ENCODE assay signal across 26 cellular contexts in genomic region chr4:95415346-95415771, GRCh38.
A peak's percentile ranks its signal among the peaks of the same experiment; 100 is the strongest.
DNase-seq lines count a peak whose midpoint lies in the region; ATAC-seq, FAIRE-seq and TF ChIP-seq lines count a peak whose summit lies in the region.
"Had no signal": no experiment of that assay in that cellular context is flagged by ENCODE, and none has a peak within 500 bp of the region (broad histone marks: within the 10 kb centered on the region; RNA-seq: fewer than 3 reads in every experiment).

No MANE protein-coding gene starts in this region.

- no peak overlapping the region for H3K9ac ChIP-seq in astrocyte (ENCODE audit: low read length)
- H3K9ac ChIP-seq in skeletal muscle satellite cell (ENCODE audit: low read depth, low read length) = no peak overlapping the region

- H3K9me3 ChIP-seq in astrocyte (ENCODE audit: insufficient read depth, low read depth, low read length) (no peaks in the 10 kb centered on the region), skeletal muscle satellite cell (replicated peaks; ENCODE audit: low read length) (no peaks in the 10 kb centered on the region), prostate gland (no peaks in the 10 kb centered on the region)
- H3K9me3 ChIP-seq: ascending aorta, transverse colon had no signal

- no peak overlapping the region for H3K27ac ChIP-seq in astrocyte (ENCODE audit: low read depth, low read length)
- H3K27ac ChIP-seq in prostate gland = no peak overlapping the region
- H3K27ac ChIP-seq: ascending aorta, coronary artery, skin epidermis, transverse colon had no signal

- no peaks in the 10 kb centered on the region for H4K20me1 ChIP-seq in astrocyte (ENCODE audit: insufficient read depth, low read length)

- H3K9me3 Mint-ChIP-seq in astrocyte (ENCODE audit: unreplicated experiment) = no peaks in the 10 kb centered on the region
- H3K9me3 Mint-ChIP-seq: activated naive CD4-positive, alpha-beta T cell treated with anti-CD3 and anti-CD28 coated beads, Interleukin-2, amount 10 ng/mL, durations not matched to agents 7 days and 5 days; activated T-cell treated with anti-CD3 and anti-CD28 coated beads, Interleukin-2, amount 50 U/mL, for 4 hours; neural crest cell; stimulated activated naive CD8-positive, alpha-beta T cell treated with anti-CD3 and anti-CD28 coated beads, Interleukin-15, Interleukin-2, amounts not matched to agents 100 ng/mL and 50 ng/mL, for 24 hours had no signal

- no peaks in the 10 kb centered on the region for H3K36me3 Mint-ChIP-seq in astrocyte (ENCODE audit: low read depth, unreplicated experiment)
- H3K36me3 Mint-ChIP-seq: activated naive CD4-positive, alpha-beta T cell treated with anti-CD3 and anti-CD28 coated beads, Interleukin-2, amount 10 ng/mL, durations not matched to agents 7 days and 5 days had no signal

- H3K36me3 ChIP-seq in astrocyte (ENCODE audit: insufficient read depth, low read length) = no peaks in the 10 kb centered on the region
- no peaks in the 10 kb centered on the region for H3K36me3 ChIP-seq in skeletal muscle satellite cell (ENCODE audit: insufficient read depth, low read length)
- H3K36me3 ChIP-seq in prostate gland = no peaks in the 10 kb centered on the region
- H3K36me3 ChIP-seq: ascending aorta, transverse colon had no signal

- H3K4me1 ChIP-seq in astrocyte (ENCODE audit: insufficient read depth, low read length) (no peaks in the 10 kb centered on the region), skeletal muscle satellite cell (ENCODE audit: control insufficient read depth, insufficient read depth, low read length) (peaks cover 10% of the 10 kb centered on the region), prostate gland (replicated peaks) (no peaks in the 10 kb centered on the region)
- H3K4me1 ChIP-seq: ascending aorta, transverse colon had no signal

- H3K4me1 Mint-ChIP-seq in astrocyte (ENCODE audit: low read depth, unreplicated experiment) = peaks cover 10% of the 10 kb centered on the region
- H3K4me1 Mint-ChIP-seq: activated naive CD4-positive, alpha-beta T cell treated with anti-CD3 and anti-CD28 coated beads, Interleukin-2, amount 10 ng/mL, durations not matched to agents 7 days and 5 days had no signal

- H3K4me2 ChIP-seq in astrocyte (ENCODE audit: low read length) (peak overlapping the region; percentile 31), skeletal muscle satellite cell (ENCODE audit: low read length) (peak overlapping the region; percentile 32)

- H3K4me3 Mint-ChIP-seq in astrocyte (ENCODE audit: unreplicated experiment) = no peak overlapping the region
- H3K4me3 Mint-ChIP-seq: activated naive CD4-positive, alpha-beta T cell treated with anti-CD3 and anti-CD28 coated beads, Interleukin-2, amount 10 ng/mL, durations not matched to agents 7 days and 5 days; activated T-cell treated with anti-CD3 and anti-CD28 coated beads, Interleukin-2, amount 50 U/mL, for 4 hours; neural crest cell; stimulated activated naive CD8-positive, alpha-beta T cell treated with anti-CD3 and anti-CD28 coated beads, Interleukin-15, Interleukin-2, amounts not matched to agents 100 ng/mL and 50 ng/mL, for 24 hours had no signal

- peak; percentile 69 for DNase-seq in LHCN-M2 (ENCODE audit: low read depth)
- DNase-seq in astrocyte (ENCODE audit: low read depth) = peak; percentile 44
- DNase-seq in fibroblast of the aortic adventitia (ENCODE audit: low read depth) = peak; percentile 12
- DNase-seq in NCI-H2171 (lab: John Stamatoyannopoulos, UW) = no peak
- no peak for DNase-seq in prostate gland (ENCODE audit: low spot score)
- DNase-seq: activated CD4-positive, CD25-positive, alpha-beta regulatory T cell treated with anti-CD3 and anti-CD28 coated beads, Interleukin-2, amount 50 U/mL, for 72 hours; activated naive CD4-positive, alpha-beta T cell treated with anti-CD3 and anti-CD28 coated beads, Interleukin-2, amount 10 ng/mL, durations not matched to agents 7 days and 5 days; activated T-cell treated with anti-CD3 and anti-CD28 coated beads, Interleukin-2, amount 50 U/mL, for 4 hours; EL; HCEC 1CT; hypothalamus; midbrain; NCI-H1092; NCI-H2081; NCI-H510A; stimulated activated CD4-positive, alpha-beta T cell treated with anti-CD3 and anti-CD28 coated beads, Interleukin-2, amount 100 ng/mL, for 48 hours; transverse colon had no signal

- H3K27me3 ChIP-seq in astrocyte (ENCODE audit: insufficient read depth, low read length) = no peaks in the 10 kb centered on the region
- H3K27me3 ChIP-seq in skeletal muscle satellite cell (ENCODE audit: control insufficient read depth, insufficient read depth, low read length) = no peaks in the 10 kb centered on the region
- no peaks in the 10 kb centered on the region for H3K27me3 ChIP-seq in prostate gland (replicated peaks; ENCODE audit: insufficient read depth)
- H3K27me3 ChIP-seq: ascending aorta, transverse colon had no signal

- H2AFZ ChIP-seq in astrocyte (ENCODE audit: low read depth, low read length) = no peak overlapping the region

- FAIRE-seq in astrocyte (lab: Jason Lieb, UNC) = no peak
- FAIRE-seq: frontal cortex, HTR-8/SVneo had no signal

- H3K4me3 ChIP-seq in astrocyte (ENCODE audit: insufficient read depth, low read depth, low read length) (no peak overlapping the region), fibroblast of the aortic adventitia (ENCODE audit: low read depth, low read length) (no peak overlapping the region), skeletal muscle satellite cell (ENCODE audit: low read length) (no peak overlapping the region), prostate gland (no peak overlapping the region)
- H3K4me3 ChIP-seq: ascending aorta, skin epidermis, transverse colon had no signal

- 45% methylated on average over 3 of the region's 3 CpGs for WGBS in prostate gland

- H3K27me3 Mint-ChIP-seq in astrocyte (ENCODE audit: low read depth, unreplicated experiment) = no peaks in the 10 kb centered on the region
- H3K27me3 Mint-ChIP-seq: stimulated activated naive CD8-positive, alpha-beta T cell treated with anti-CD3 and anti-CD28 coated beads, Interleukin-15, Interleukin-2, amounts not matched to agents 100 ng/mL and 50 ng/mL, for 24 hours had no signal

- TF ChIP-seq POLR2A in prostate gland (IDR thresholded peaks at IDR 0.05) = no peak

- no peaks in the 10 kb centered on the region for H3K79me2 ChIP-seq in astrocyte (ENCODE audit: insufficient read depth, low read length)

- TF ChIP-seq CTCF in astrocyte (IDR thresholded peaks at IDR 0.05; ENCODE audit: insufficient read depth, low read depth, low read length) (no peak), fibroblast of the aortic adventitia (IDR thresholded peaks at IDR 0.05; ENCODE audit: insufficient read depth, low read length) (no peak), prostate gland (IDR thresholded peaks at IDR 0.05) (no peak)

- ATAC-seq in GM19397 (IDR thresholded peaks at IDR 0.05; ENCODE audit: unreplicated experiment) = no peak
- ATAC-seq: activated T-cell treated with anti-CD3 and anti-CD28 coated beads, Interleukin-2, amount 50 U/mL, for 4 hours had no signal

- no peak overlapping the region for H3K27ac Mint-ChIP-seq in astrocyte (ENCODE audit: unreplicated experiment)
- H3K27ac Mint-ChIP-seq: activated naive CD4-positive, alpha-beta T cell treated with anti-CD3 and anti-CD28 coated beads, Interleukin-2, amount 10 ng/mL, durations not matched to agents 7 days and 5 days; stimulated activated naive CD8-positive, alpha-beta T cell treated with anti-CD3 and anti-CD28 coated beads, Interleukin-15, Interleukin-2, amounts not matched to agents 100 ng/mL and 50 ng/mL, for 24 hours had no signal

- intact Hi-C loops in prostate gland (cut with DNase I) = no loop called here

Comparison
In these comparisons a context has a peak if more than half of its experiments do, and no peak if none do; other contexts are left out.
1. DNase-seq: peak in LHCN-M2 (single experiment), astrocyte (single experiment) and fibroblast of the aortic adventitia (single experiment); none in NCI-H2171 (single experiment) and prostate gland (single experiment).